Comparison of ENCODE assay signal across 8 cellular contexts in genomic region chr2:99154643-99155536, GRCh38. TPM values are rescaled to one million over a fixed set of nuclear protein-coding genes. Genes with fewer than 3 reads are reported as not detected.
DNase-seq lines count a peak whose midpoint lies in the region; ATAC-seq and TF ChIP-seq lines count a peak whose summit lies in the region.

TSS of gene LIPT1 (plus strand) at chr2:99154967. CDS start at chr2:99161958, 6,991 bp downstream.
A gene with protein sequence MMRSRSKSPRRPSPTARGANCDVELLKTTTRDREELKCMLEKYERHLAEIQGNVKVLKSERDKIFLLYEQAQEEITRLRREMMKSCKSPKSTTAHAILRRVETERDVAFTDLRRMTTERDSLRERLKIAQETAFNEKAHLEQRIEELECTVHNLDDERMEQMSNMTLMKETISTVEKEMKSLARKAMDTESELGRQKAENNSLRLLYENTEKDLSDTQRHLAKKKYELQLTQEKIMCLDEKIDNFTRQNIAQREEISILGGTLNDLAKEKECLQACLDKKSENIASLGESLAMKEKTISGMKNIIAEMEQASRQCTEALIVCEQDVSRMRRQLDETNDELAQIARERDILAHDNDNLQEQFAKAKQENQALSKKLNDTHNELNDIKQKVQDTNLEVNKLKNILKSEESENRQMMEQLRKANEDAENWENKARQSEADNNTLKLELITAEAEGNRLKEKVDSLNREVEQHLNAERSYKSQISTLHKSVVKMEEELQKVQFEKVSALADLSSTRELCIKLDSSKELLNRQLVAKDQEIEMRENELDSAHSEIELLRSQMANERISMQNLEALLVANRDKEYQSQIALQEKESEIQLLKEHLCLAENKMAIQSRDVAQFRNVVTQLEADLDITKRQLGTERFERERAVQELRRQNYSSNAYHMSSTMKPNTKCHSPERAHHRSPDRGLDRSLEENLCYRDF (minus strand): TSS chr2:99154942. CDS start chr2:99109439, 45,503 bp downstream.

- peak; percentile 98 for ATAC-seq in foreskin keratinocyte

- TF ChIP-seq CTCF in foreskin keratinocyte (conservative IDR thresholded peaks at IDR 0.05) = peak; percentile 22

- H3K4me1 ChIP-seq in HAP-1 (peaks cover 5% of the 10 kb centered on the region), foreskin keratinocyte (no peaks in the 10 kb centered on the region), neuron (ENCODE audit: insufficient read depth, low read length) (peaks cover 8% of the 10 kb centered on the region)

- in situ Hi-C loops in HAP-1 (cut with MboI; ENCODE audit: low sequenced_read_pairs) = no loop called here

- H3K36me3 ChIP-seq in HAP-1 (replicated peaks) = peaks cover 9% of the 10 kb centered on the region
- H3K36me3 ChIP-seq in MG63 = peaks cover 10% of the 10 kb centered on the region
- H3K36me3 ChIP-seq in neuron (ENCODE audit: insufficient read depth, low read length) = peaks cover 6% of the 10 kb centered on the region

- H2AFZ ChIP-seq in neuron (ENCODE audit: low read depth, low read length) = peak within 1 kb of the TSS; percentile 92

- H3K9me3 ChIP-seq in HAP-1 (no peaks in the 10 kb centered on the region), MG63 (no peaks in the 10 kb centered on the region), neuron (ENCODE audit: low read length) (no peaks in the 10 kb centered on the region)

- H3K27ac ChIP-seq in foreskin keratinocyte = peak within 1 kb of the TSS; percentile 67

- H3K4me3 ChIP-seq in HAP-1 (peak within 1 kb of the TSS; percentile 67), MG63 (peak within 1 kb of the TSS; percentile 79), neuron (ENCODE audit: low read length) (peak within 1 kb of the TSS; percentile 86)

- peak; percentile 86 for DNase-seq in GDM1 (lab: John Stamatoyannopoulos, UW)
- DNase-seq in HAP-1 (ENCODE audit: low spot score in 2 of 2) = peak; percentile 90 to 92
- peak; percentile 90 for DNase-seq in MG63
- DNase-seq in SHP77 (lab: John Stamatoyannopoulos, UW) = peak; percentile 92 to 95
- DNase-seq in activated gamma-delta T cell treated with anti-CD3 and anti-CD28 coated beads, Interleukin-2, amount 50 U/mL, for 16 hours (ENCODE audit: low read depth) = peak; percentile 87
- DNase-seq in foreskin keratinocyte = peak; percentile 76 to 85
- DNase-seq in stromal cell of bone marrow (ENCODE audit: low read depth) = peak; percentile 80

- H3K27me3 ChIP-seq in HAP-1 (ENCODE audit: low read depth) = no peaks in the 10 kb centered on the region
- H3K27me3 ChIP-seq in MG63 = no peaks in the 10 kb centered on the region
- no peaks in the 10 kb centered on the region for H3K27me3 ChIP-seq in foreskin keratinocyte
- no peaks in the 10 kb centered on the region for H3K27me3 ChIP-seq in neuron (ENCODE audit: insufficient read depth, low read length)

RNA-seq across cellular contexts. Expression of gene LIPT1, which starts in this region (rescaled TPM):
- total RNA-seq in MG63 (2014; rRNA removed; shearing (Covaris generic); ENCODE audit: low replicate concordance) = 3.3 and 4.2 TPM in 2 replicates
- total RNA-seq in foreskin keratinocyte = 3.0 and 3.8 TPM in 2 replicates
- 2.2 and 2.4 TPM in 2 replicates for polyA plus RNA-seq in foreskin keratinocyte

RNA-seq across cellular contexts. Expression of the second gene that starts in this region (rescaled TPM):
- not detected in 2 replicates for total RNA-seq in MG63 (2014; rRNA removed; shearing (Covaris generic); ENCODE audit: low replicate concordance)
- total RNA-seq in foreskin keratinocyte = 3.0 and 4.1 TPM in 2 replicates
- polyA plus RNA-seq in foreskin keratinocyte = 1.1 and 1.3 TPM in 2 replicates

Comparison
In these comparisons a context has a peak if more than half of its experiments do, and no peak if none do; other contexts are left out.
1. Peak in every context shown above with its lines: DNase-seq, ATAC-seq, H3K4me3 ChIP-seq and H3K27ac ChIP-seq.